8 cellular contexts compared by ENCODE assay signal in genomic region chr2:231614559-231615057, GRCh38. TPM values are rescaled to one million over a fixed set of nuclear protein-coding genes. Genes with fewer than 3 reads are reported as not detected.
DNase-seq lines count a peak whose midpoint lies in the region; ATAC-seq and TF ChIP-seq lines count a peak whose summit lies in the region.

No MANE protein-coding gene starts in this region.

- H3K4me1 ChIP-seq in neural progenitor cell: peaks cover 21% of the 10 kb centered on the region
- H3K4me1 ChIP-seq in tibial nerve: peaks cover 4 to 43% (median 28%) of the 10 kb centered on the region in 4 donors

- TF ChIP-seq POLR2A in GM10847 (IDR thresholded peaks at IDR 0.05; ENCODE audit: extremely low read depth, insufficient read length): peak; percentile 17
- peak in 1 of 2 donors; percentile 35 for TF ChIP-seq POLR2A in tibial nerve (IDR thresholded peaks at IDR 0.05)

- H3K36me3 ChIP-seq in neural progenitor cell (no peaks in the 10 kb centered on the region), tibial nerve (no peaks in the 10 kb centered on the region)

- peak overlapping the region; percentile 96 for H3K27ac Mint-ChIP-seq in neural progenitor cell

- H3K9me3 ChIP-seq in neural progenitor cell (ENCODE audit: low read depth) (no peaks in the 10 kb centered on the region), tibial nerve (no peaks in the 10 kb centered on the region)

- no peaks in the 10 kb centered on the region for H3K27me3 ChIP-seq in neural progenitor cell
- H3K27me3 ChIP-seq in tibial nerve: no peaks in the 10 kb centered on the region

- H4K20me1 ChIP-seq in neural progenitor cell (ENCODE audit: low read depth): no peaks in the 10 kb centered on the region

- H2AFZ ChIP-seq in neural progenitor cell (replicated peaks): peak overlapping the region; percentile 47

- H3K27ac ChIP-seq in epithelial cell of prostate (peak overlapping the region; percentile 90), neural progenitor cell (peak overlapping the region; percentile 96), tibial nerve (peak overlapping the region; percentile 95 to 99 (median 96))

- peak overlapping the region; percentile 80 for H3K4me2 ChIP-seq in neural progenitor cell

- H3F3A ChIP-seq in neural progenitor cell (ENCODE audit: low read depth): peaks cover 44% of the 10 kb centered on the region

- H3K4me3 Mint-ChIP-seq in neural progenitor cell: peak overlapping the region; percentile 79

- peak in 1 of 2 donors; percentile 76 for TF ChIP-seq EP300 in tibial nerve (IDR thresholded peaks at IDR 0.05)

- DNase-seq in activated CD4-positive, CD25-positive, alpha-beta regulatory T cell treated with anti-CD3 and anti-CD28 coated beads, Interleukin-2, amount 50 U/mL, for 72 hours: peak; percentile 71
- DNase-seq in epithelial cell of prostate (ENCODE audit: low read depth, low spot score): no peak
- DNase-seq in neural progenitor cell (ENCODE audit: low spot score): no peak
- DNase-seq in tibial nerve (ENCODE audit: low spot score in 2 of 2): no peak
- DNase-seq in NCI-H345 (lab: John Stamatoyannopoulos, UW): no peak
- DNase-seq in NCI-H1436 (lab: John Stamatoyannopoulos, UW): no peak

- H3K4me3 ChIP-seq in neural progenitor cell: peak overlapping the region; percentile 45
- H3K4me3 ChIP-seq in tibial nerve: peak overlapping the region; percentile 39 to 62 (median 47)

- no peaks in the 10 kb centered on the region for H3K79me2 ChIP-seq in neural progenitor cell (ENCODE audit: low read depth)

- H3K9ac ChIP-seq in neural progenitor cell: peak overlapping the region; percentile 28

- H3K9me3 Mint-ChIP-seq in neural progenitor cell: no peaks in the 10 kb centered on the region

- 1 to 2% methylated on average over 33 to 41 of the region's 46 CpGs for WGBS in tibial nerve, 2 donors

- ATAC-seq in HG03095 (IDR thresholded peaks at IDR 0.05; ENCODE audit: unreplicated experiment): peak; percentile 14

- H3K36me3 Mint-ChIP-seq in neural progenitor cell: no peaks in the 10 kb centered on the region

- TF ChIP-seq CTCF in neural progenitor cell (IDR thresholded peaks at IDR 0.05): no peak
- TF ChIP-seq CTCF in tibial nerve (IDR thresholded peaks at IDR 0.05): no peak

- H3K27me3 Mint-ChIP-seq in neural progenitor cell (ENCODE audit: insufficient read depth, low read depth): peaks cover 14% of the 10 kb centered on the region

- peaks cover 59% of the 10 kb centered on the region for H3K4me1 Mint-ChIP-seq in neural progenitor cell

RNA-seq across cellular contexts. Expression of gene TEX44, which starts 21.9 kb away (rescaled TPM):
- total RNA-seq in neural progenitor cell (ENCODE audit: low replicate concordance) (not detected in 2 replicates), tibial nerve (not detected)
